Comparison of ENCODE assay signal across 30 cellular contexts in genomic region chr10:7547825-7548224, GRCh38.
A peak's percentile ranks its signal among the peaks of the same experiment; 100 is the strongest.
DNase-seq lines count a peak whose midpoint lies in the region; ATAC-seq and TF ChIP-seq lines count a peak whose summit lies in the region.
"Had no signal": no experiment of that assay in that cellular context is flagged by ENCODE, and none has a peak within 500 bp of the region (broad histone marks: within the 10 kb centered on the region; RNA-seq: fewer than 3 reads in every experiment).

No MANE protein-coding gene starts in this region.

- peak overlapping the region in 6 of 10 donors; percentile 31 to 80 (median 57) for H3K27ac ChIP-seq in heart right ventricle
- peak overlapping the region; percentile 80 for H3K27ac ChIP-seq in rectal smooth muscle tissue (ENCODE audit: low read depth, low read length)
- peak overlapping the region; percentile 33 to 50 for H3K27ac ChIP-seq in uterus
- H3K27ac ChIP-seq: WERI-Rb-1 had no signal

- H3K4me3 ChIP-seq in heart right ventricle: no peak overlapping the region
- H3K4me3 ChIP-seq in rectal smooth muscle tissue (ENCODE audit: low read length): no peak overlapping the region
- H3K4me3 ChIP-seq in uterus: no peak overlapping the region
- H3K4me3 ChIP-seq: Peyer's patch had no signal

- H3K27me3 ChIP-seq in heart right ventricle (no peaks in the 10 kb centered on the region), rectal smooth muscle tissue (ENCODE audit: control insufficient read depth, insufficient read depth, low read length) (no peaks in the 10 kb centered on the region), uterus (no peaks in the 10 kb centered on the region)
- H3K27me3 ChIP-seq: Peyer's patch had no signal

- TF ChIP-seq CTCF in heart right ventricle (IDR thresholded peaks at IDR 0.05) (no peak), uterus (IDR thresholded peaks at IDR 0.05) (no peak)

- H3K36me3 ChIP-seq in heart right ventricle (no peaks in the 10 kb centered on the region), rectal smooth muscle tissue (ENCODE audit: control insufficient read depth, insufficient read depth, low read length) (no peaks in the 10 kb centered on the region), uterus (no peaks in the 10 kb centered on the region)
- H3K36me3 ChIP-seq: Peyer's patch, WERI-Rb-1 had no signal

- peaks cover 0 to 55% (median 21%) of the 10 kb centered on the region in 9 donors for H3K4me1 ChIP-seq in heart right ventricle
- H3K4me1 ChIP-seq in rectal smooth muscle tissue (ENCODE audit: control insufficient read depth, insufficient read depth, low read length): peaks cover 50% of the 10 kb centered on the region
- H3K4me1 ChIP-seq in uterus: no peaks in the 10 kb centered on the region

- no peak for DNase-seq in Right ventricle myocardium inferior (ENCODE audit: missing footprints)
- DNase-seq in cardiac septum (ENCODE audit: low spot score): no peak
- DNase-seq in heart right ventricle: no peak
- peak in 1 of 2 donors; percentile 40 for DNase-seq in uterus
- DNase-seq in NCI-H146 treated with DMSO at 0.1 percent for 48 hours (lab: John Stamatoyannopoulos, UW; ENCODE audit: unreplicated experiment): no peak
- DNase-seq: 8988T; activated CD4-positive, alpha-beta T cell treated with anti-CD3 and anti-CD28 coated beads, Interleukin-2, amount 10 ng/mL, durations not matched to agents 24 days and 14 days; activated effector memory CD4-positive, alpha-beta T cell treated with Interleukin-2 at 50 U/mL for 16 hours; activated T-cell treated with anti-CD3 and anti-CD28 coated beads, Interleukin-2, amount 50 U/mL, for 1 hour; Calu3; caudate nucleus; CD4-positive, CD25-positive, alpha-beta regulatory T cell; DMS79; endodermal cell; immature natural killer cell; left cardiac atrium; NCI-H1417 treated with DMSO at 0.1 percent for 48 hours; NCI-H2107; NCI-H748 treated with DMSO at 0.1 percent for 48 hours; Peyer's patch; posterior cingulate gyrus; SIG-M5; SW 1271; T1000; WERI-Rb-1 had no signal

- intact Hi-C loops in Right ventricle myocardium inferior (cut with DNase I) (loop anchor here (5.0 kb wide), 1 partner anchor 59 kb away; no protein-coding TSS in a partner anchor), cardiac septum (cut with DNase I) (no loop called here), heart right ventricle (cut with DNase I) (no loop called here), uterus (cut with DNase I; ENCODE audit: low total_unique reads) (no loop called here)

- 17 to 18% methylated on average over 6 of the region's 6 CpGs for WGBS in heart right ventricle, 2 donors

- no peak for TF ChIP-seq POLR2A in uterus (IDR thresholded peaks at IDR 0.05)

- H3K9ac ChIP-seq in rectal smooth muscle tissue (ENCODE audit: low read length): no peak overlapping the region

- H3K9me3 ChIP-seq in heart right ventricle (no peaks in the 10 kb centered on the region), uterus (no peaks in the 10 kb centered on the region)
- H3K9me3 ChIP-seq: Peyer's patch had no signal

- ATAC-seq in Right ventricle myocardium inferior (peak; percentile 53), heart right ventricle (peak in 7 of 8 donors; percentile 9 to 70 (median 57)), HG03095 (IDR thresholded peaks at IDR 0.05; ENCODE audit: unreplicated experiment) (no peak), GM19452 (IDR thresholded peaks at IDR 0.05; ENCODE audit: unreplicated experiment) (no peak)
- ATAC-seq: HepG2; stimulated activated effector memory CD8-positive, alpha-beta T cell treated with anti-CD3 and anti-CD28 coated beads, Interleukin-12 subunit alpha, Interleukin-12 subunit beta, amount 100 ng/mL, for 72 hours had no signal

Comparison
In these comparisons a context has a peak if more than half of its experiments do, and no peak if none do; other contexts are left out.
1. ATAC-seq: peak in Right ventricle myocardium inferior (single experiment) and heart right ventricle (7 of 8); none in HG03095 (single experiment) and GM19452 (single experiment).
2. Peak in every context shown above with its lines, with median percentiles within 50 percentile points of each other: H3K27ac ChIP-seq.